1 cellular context compared by ENCODE assay signal in genomic region chr1:235080258-235080657, GRCh38.
TF ChIP-seq lines count a peak whose summit lies in the region.

No MANE protein-coding gene starts in this region.

TF ChIP-seq in GM12878, 131 proteins besides CTCF, POLR2A, EP300 and RAD21:
- TF ChIP-seq NBN (IDR thresholded peaks at IDR 0.05) (0 out of 2 replicates have a peak, but pooled peaks have one; percentile 36), MTA2 (IDR thresholded peaks at IDR 0.05; ENCODE audit: low read depth) (peak; percentile 22; the same call in 1 of the 2 replicates), HDGF (IDR thresholded peaks at IDR 0.05) (0 out of 2 replicates have a peak, but pooled peaks have one; percentile 26)
